1 cellular context compared by ENCODE assay signal in genomic region chr21:36540700-36541099, GRCh38.
TF ChIP-seq lines count a peak whose summit lies in the region.

No MANE protein-coding gene starts in this region.

TF ChIP-seq in GM12878, 131 proteins besides CTCF, POLR2A, EP300 and RAD21 (continued from another document):
- no peak; the same call in 1 of the 2 replicates for TF ChIP-seq ZNF592 (IDR thresholded peaks at IDR 0.05)
- TF ChIP-seq POLR2AphosphoS5 (IDR thresholded peaks at IDR 0.05; ENCODE audit: low read length) = peak; percentile 75
- no peak for TF ChIP-seq NKRF (conservative IDR thresholded peaks at IDR 0.05)
- TF ChIP-seq TBL1XR1 (IDR thresholded peaks at IDR 0.05; ENCODE audit: low read depth, low read length) = no peak
- no peak for TF ChIP-seq CHD1 (IDR thresholded peaks at IDR 0.05; ENCODE audit: low read depth, low read length)
- TF ChIP-seq SPI1 (IDR thresholded peaks at IDR 0.05; ENCODE audit: borderline replicate concordance, insufficient read depth, low read depth, low read length) = peak; percentile 40; the same call in 1 of the 2 replicates
- no peak for TF ChIP-seq NBN (IDR thresholded peaks at IDR 0.05)
- TF ChIP-seq SUPT20H (IDR thresholded peaks at IDR 0.05; ENCODE audit: borderline replicate concordance, control insufficient read depth, low read depth, low read length) = no peak
- no peak for TF ChIP-seq ATF7 (IDR thresholded peaks at IDR 0.05; ENCODE audit: low read depth)
- no peak for TF ChIP-seq HDAC6 (IDR thresholded peaks at IDR 0.05; ENCODE audit: unreplicated experiment)
- no peak for TF ChIP-seq CUX1 (IDR thresholded peaks at IDR 0.05; ENCODE audit: insufficient replicate concordance, low read depth, low read length)
- 0 out of 2 replicates have a peak, but pooled peaks have one; percentile 17 for TF ChIP-seq HDGF (IDR thresholded peaks at IDR 0.05)
- no peak for TF ChIP-seq BHLHE40 (IDR thresholded peaks at IDR 0.05; ENCODE audit: borderline replicate concordance in 1 of 2, low read depth in 2 of 2, low read length in 1 of 2)
- TF ChIP-seq NR2F1 (conservative IDR thresholded peaks at IDR 0.05) = 0 out of 2 replicates have a peak, but pooled peaks have one; percentile 10
- TF ChIP-seq ELK1 (IDR thresholded peaks at IDR 0.05; ENCODE audit: low read depth, low read length) = no peak
- no peak for TF ChIP-seq NFYA (IDR thresholded peaks at IDR 0.05; ENCODE audit: borderline replicate concordance, low read depth, low read length)
- no peak for TF ChIP-seq KLF5 (IDR thresholded peaks at IDR 0.05; ENCODE audit: partially characterized antibody)
- no peak for TF ChIP-seq IRF4 (IDR thresholded peaks at IDR 0.05; ENCODE audit: low read depth, low read length)
- TF ChIP-seq IRF3 (IDR thresholded peaks at IDR 0.05) = no peak
- no peak for TF ChIP-seq FOXM1 (IDR thresholded peaks at IDR 0.05; ENCODE audit: low read depth, low read length)
- TF ChIP-seq NFIC (IDR thresholded peaks at IDR 0.05; ENCODE audit: low read depth, low read length) = no peak
- TF ChIP-seq REST (IDR thresholded peaks at IDR 0.05; ENCODE audit: low read depth, low read length) = no peak
- TF ChIP-seq NR2C2 (IDR thresholded peaks at IDR 0.05; ENCODE audit: borderline replicate concordance, control insufficient read depth, insufficient read length, low read depth) = no peak
- no peak for TF ChIP-seq RUNX3 (IDR thresholded peaks at IDR 0.05; ENCODE audit: low read length)
- TF ChIP-seq ZBTB33 (IDR thresholded peaks at IDR 0.05) = no peak
